Comparison of ENCODE assay signal across 17 cellular contexts in the genomic region with DNA sequence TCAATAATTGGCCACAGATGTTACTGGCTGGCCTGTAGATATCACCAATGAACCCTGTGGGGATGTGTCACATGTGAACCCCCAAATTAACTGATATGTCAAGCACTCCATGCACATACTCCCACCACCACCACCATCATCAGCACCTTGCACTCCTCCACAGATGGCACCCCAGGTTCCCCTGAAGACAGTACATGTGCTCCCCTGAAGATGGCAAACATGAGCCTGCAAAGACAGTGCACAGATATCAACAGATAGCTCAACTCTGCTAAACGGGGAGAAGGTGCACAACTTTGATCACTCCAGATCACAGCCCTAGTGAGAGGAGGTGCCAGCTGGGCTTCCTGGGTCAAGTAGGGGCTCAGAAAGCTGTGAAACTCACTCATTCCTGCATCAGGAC.
"Had no signal": no experiment of that assay in that cellular context is flagged by ENCODE, and none has a peak within 500 bp of the region (broad histone marks: within the 10 kb centered on the region; RNA-seq: fewer than 3 reads in every experiment).

No MANE protein-coding gene starts in this region.

- H3K9me3 ChIP-seq: gastrocnemius medialis had no signal

- H3K27ac ChIP-seq: cardiac muscle cell, epithelial cell of prostate, gastrocnemius medialis, parathyroid adenoma, spleen, tibial nerve, uterus had no signal

- H3K9ac ChIP-seq: parathyroid adenoma had no signal

- H3K4me1 ChIP-seq: gastrocnemius medialis, parathyroid adenoma, tibial nerve, uterus had no signal

- FAIRE-seq: keratinocyte had no signal

- H3K4me3 ChIP-seq: cardiac muscle cell, gastrocnemius medialis, lung, spleen, tibial nerve, uterus had no signal

- ATAC-seq: activated CD8-positive, alpha-beta memory T cell treated with anti-CD3 and anti-CD28 coated beads, Interleukin-2, amount 10 ng/mL, durations not matched to agents 7 days and 5 days; effector memory CD8-positive, alpha-beta T cell; gastrocnemius medialis; stimulated activated naive CD8-positive, alpha-beta T cell treated with anti-CD3 and anti-CD28 coated beads, Interleukin-15, Interleukin-2, amounts not matched to agents 100 U/mL and 50 U/mL, for 24 hours had no signal

- H2AFZ ChIP-seq: parathyroid adenoma had no signal

- H3K27me3 ChIP-seq: cardiac muscle cell, gastrocnemius medialis, spleen, tibial nerve, uterus had no signal

- DNase-seq: activated CD4-positive, alpha-beta memory T cell treated with anti-CD3 and anti-CD28 coated beads, Interleukin-2, amount 10 ng/mL, durations not matched to agents 7 days and 5 days; activated CD4-positive, alpha-beta T cell treated with anti-CD3 and anti-CD28 coated beads for 48 hours; activated CD4-positive, CD25-positive, alpha-beta regulatory T cell; activated CD8-positive, alpha-beta memory T cell treated with anti-CD3 and anti-CD28 coated beads, Interleukin-2, amount 10 ng/mL, durations not matched to agents 7 days and 5 days; effector memory CD8-positive, alpha-beta T cell; gastrocnemius medialis; head of caudate nucleus; spleen; stimulated activated naive CD8-positive, alpha-beta T cell treated with anti-CD3 and anti-CD28 coated beads, Interleukin-15, Interleukin-2, amounts not matched to agents 100 U/mL and 50 U/mL, for 24 hours; T-helper 9 cell; uterus had no signal

- H3K36me3 ChIP-seq: cardiac muscle cell, gastrocnemius medialis, spleen, tibial nerve, uterus had no signal

- H3K79me2 ChIP-seq: parathyroid adenoma had no signal
